1 cellular context compared by ENCODE assay signal in the genomic region with DNA sequence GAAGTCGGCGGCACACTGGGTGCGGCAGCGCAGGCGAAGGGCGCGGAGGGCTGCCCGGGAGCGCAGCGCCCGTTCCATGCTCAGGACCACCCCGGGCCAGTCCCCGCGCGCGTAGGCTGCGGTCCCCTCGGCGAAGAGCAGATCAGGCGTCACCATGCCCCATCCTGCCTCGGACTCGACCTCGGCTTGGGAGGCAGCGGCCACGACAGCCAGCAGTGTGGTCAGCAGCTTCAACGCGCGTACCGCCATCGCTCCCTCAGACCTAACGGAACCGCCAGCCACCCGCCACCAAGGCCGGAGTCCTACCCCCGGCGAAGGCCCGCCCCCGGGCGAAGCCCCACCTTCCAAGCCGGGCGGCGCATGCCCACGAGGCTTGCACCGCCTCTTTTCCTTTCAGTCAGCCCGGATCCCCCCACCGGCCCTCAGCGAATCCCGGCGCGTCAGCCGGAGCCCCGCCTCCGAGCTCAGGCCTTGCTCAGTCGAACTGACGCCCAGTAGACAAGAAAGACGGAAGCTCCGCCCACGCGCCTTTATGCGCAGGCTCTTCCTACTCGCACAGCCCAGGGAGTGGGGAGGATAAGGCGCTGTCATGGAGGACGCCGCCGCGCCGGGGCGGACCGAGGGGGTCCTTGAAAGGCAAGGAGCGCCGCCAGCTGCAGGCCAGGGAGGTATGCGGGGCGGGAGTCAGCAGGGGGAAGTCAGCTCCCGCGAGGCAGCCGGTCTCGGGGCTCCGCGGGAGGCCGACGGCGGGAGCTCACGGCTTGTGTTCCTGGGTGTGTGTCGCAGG.
TF ChIP-seq lines count a peak whose summit lies in the region.

A gene (plus strand): TSS at position 527 of the 787 bp plus-strand sequence. CDS start 63 bp downstream, at position 590.
A gene with protein sequence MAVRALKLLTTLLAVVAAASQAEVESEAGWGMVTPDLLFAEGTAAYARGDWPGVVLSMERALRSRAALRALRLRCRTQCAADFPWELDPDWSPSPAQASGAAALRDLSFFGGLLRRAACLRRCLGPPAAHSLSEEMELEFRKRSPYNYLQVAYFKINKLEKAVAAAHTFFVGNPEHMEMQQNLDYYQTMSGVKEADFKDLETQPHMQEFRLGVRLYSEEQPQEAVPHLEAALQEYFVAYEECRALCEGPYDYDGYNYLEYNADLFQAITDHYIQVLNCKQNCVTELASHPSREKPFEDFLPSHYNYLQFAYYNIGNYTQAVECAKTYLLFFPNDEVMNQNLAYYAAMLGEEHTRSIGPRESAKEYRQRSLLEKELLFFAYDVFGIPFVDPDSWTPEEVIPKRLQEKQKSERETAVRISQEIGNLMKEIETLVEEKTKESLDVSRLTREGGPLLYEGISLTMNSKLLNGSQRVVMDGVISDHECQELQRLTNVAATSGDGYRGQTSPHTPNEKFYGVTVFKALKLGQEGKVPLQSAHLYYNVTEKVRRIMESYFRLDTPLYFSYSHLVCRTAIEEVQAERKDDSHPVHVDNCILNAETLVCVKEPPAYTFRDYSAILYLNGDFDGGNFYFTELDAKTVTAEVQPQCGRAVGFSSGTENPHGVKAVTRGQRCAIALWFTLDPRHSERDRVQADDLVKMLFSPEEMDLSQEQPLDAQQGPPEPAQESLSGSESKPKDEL (minus strand): TSS at position 306 of the 787 bp plus-strand sequence. CDS start 57 bp downstream, at position 249.

TF ChIP-seq in HEK293, 187 proteins besides CTCF, POLR2A, EP300 and RAD21 (continued from another document and continues in another):
- TF ChIP-seq, protein P1, sequence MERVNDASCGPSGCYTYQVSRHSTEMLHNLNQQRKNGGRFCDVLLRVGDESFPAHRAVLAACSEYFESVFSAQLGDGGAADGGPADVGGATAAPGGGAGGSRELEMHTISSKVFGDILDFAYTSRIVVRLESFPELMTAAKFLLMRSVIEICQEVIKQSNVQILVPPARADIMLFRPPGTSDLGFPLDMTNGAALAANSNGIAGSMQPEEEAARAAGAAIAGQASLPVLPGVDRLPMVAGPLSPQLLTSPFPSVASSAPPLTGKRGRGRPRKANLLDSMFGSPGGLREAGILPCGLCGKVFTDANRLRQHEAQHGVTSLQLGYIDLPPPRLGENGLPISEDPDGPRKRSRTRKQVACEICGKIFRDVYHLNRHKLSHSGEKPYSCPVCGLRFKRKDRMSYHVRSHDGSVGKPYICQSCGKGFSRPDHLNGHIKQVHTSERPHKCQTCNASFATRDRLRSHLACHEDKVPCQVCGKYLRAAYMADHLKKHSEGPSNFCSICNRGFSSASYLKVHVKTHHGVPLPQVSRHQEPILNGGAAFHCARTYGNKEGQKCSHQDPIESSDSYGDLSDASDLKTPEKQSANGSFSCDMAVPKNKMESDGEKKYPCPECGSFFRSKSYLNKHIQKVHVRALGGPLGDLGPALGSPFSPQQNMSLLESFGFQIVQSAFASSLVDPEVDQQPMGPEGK (tag by site-specific recombination; IDR thresholded peaks at IDR 0.05): peak; percentile 95
- TF ChIP-seq, protein P2, sequence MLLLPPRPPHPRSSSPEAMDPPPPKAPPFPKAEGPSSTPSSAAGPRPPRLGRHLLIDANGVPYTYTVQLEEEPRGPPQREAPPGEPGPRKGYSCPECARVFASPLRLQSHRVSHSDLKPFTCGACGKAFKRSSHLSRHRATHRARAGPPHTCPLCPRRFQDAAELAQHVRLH (tag by site-specific recombination; IDR thresholded peaks at IDR 0.05): 0 out of 2 replicates have a peak, but pooled peaks have one; percentile 16
- TF ChIP-seq ZNF629 (tag by site-specific recombination; IDR thresholded peaks at IDR 0.05): 0 out of 2 replicates have a peak, but pooled peaks have one; percentile 3
- TF ChIP-seq ZNF341 (tag by site-specific recombination; IDR thresholded peaks at IDR 0.05; ENCODE audit: low read depth): peak; percentile 87
- 0 out of 2 replicates have a peak, but pooled peaks have one; percentile 20 for TF ChIP-seq ZNF24 (tag by site-specific recombination; IDR thresholded peaks at IDR 0.05)
- TF ChIP-seq GLI4 (tag by site-specific recombination; IDR thresholded peaks at IDR 0.05): 0 out of 2 replicates have a peak, but pooled peaks have one; percentile 67
- TF ChIP-seq, protein P3, sequence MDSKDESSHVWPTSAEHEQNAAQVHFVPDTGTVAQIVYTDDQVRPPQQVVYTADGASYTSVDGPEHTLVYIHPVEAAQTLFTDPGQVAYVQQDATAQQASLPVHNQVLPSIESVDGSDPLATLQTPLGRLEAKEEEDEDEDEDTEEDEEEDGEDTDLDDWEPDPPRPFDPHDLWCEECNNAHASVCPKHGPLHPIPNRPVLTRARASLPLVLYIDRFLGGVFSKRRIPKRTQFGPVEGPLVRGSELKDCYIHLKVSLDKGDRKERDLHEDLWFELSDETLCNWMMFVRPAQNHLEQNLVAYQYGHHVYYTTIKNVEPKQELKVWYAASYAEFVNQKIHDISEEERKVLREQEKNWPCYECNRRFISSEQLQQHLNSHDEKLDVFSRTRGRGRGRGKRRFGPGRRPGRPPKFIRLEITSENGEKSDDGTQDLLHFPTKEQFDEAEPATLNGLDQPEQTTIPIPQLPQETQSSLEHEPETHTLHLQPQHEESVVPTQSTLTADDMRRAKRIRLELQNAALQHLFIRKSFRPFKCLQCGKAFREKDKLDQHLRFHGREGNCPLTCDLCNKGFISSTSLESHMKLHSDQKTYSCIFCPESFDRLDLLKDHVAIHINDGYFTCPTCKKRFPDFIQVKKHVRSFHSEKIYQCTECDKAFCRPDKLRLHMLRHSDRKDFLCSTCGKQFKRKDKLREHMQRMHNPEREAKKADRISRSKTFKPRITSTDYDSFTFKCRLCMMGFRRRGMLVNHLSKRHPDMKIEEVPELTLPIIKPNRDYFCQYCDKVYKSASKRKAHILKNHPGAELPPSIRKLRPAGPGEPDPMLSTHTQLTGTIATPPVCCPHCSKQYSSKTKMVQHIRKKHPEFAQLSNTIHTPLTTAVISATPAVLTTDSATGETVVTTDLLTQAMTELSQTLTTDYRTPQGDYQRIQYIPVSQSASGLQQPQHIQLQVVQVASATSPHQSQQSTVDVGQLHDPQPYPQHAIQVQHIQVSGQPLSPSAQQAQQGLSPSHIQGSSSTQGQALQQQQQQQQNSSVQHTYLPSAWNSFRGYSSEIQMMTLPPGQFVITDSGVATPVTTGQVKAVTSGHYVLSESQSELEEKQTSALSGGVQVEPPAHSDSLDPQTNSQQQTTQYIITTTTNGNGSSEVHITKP (tag by site-specific recombination; IDR thresholded peaks at IDR 0.05): peak; percentile 84
- 0 out of 2 replicates have a peak, but pooled peaks have one; percentile 20 for TF ChIP-seq ZNF792 (tag by site-specific recombination; IDR thresholded peaks at IDR 0.05)
- TF ChIP-seq, protein P4, sequence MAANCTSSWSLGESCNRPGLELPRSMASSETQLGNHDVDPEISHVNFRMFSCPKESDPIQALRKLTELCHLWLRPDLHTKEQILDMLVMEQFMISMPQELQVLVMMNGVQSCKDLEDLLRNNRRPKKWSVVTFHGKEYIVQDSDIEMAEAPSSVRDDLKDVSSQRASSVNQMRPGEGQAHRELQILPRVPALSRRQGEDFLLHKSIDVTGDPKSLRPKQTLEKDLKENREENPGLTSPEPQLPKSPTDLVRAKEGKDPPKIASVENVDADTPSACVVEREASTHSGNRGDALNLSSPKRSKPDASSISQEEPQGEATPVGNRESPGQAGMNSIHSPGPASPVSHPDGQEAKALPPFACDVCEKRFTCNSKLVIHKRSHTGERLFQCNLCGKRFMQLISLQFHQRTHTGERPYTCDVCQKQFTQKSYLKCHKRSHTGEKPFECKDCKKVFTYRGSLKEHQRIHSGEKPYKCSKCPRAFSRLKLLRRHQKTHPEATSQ (tag by site-specific recombination; IDR thresholded peaks at IDR 0.05): 0 out of 2 replicates have a peak, but pooled peaks have one; percentile 17
- TF ChIP-seq ZNF785 (tag by site-specific recombination; IDR thresholded peaks at IDR 0.05): peak; percentile 75; the same call in 1 of the 2 replicates
- peak; percentile 91 for TF ChIP-seq KLF16 (tag by site-specific recombination; IDR thresholded peaks at IDR 0.05)
- TF ChIP-seq ZNF37A (tag by site-specific recombination; IDR thresholded peaks at IDR 0.05): no peak
- no peak for TF ChIP-seq ZNF416 (tag by site-specific recombination; IDR thresholded peaks at IDR 0.05)
- TF ChIP-seq ZNF558 (tag by site-specific recombination; IDR thresholded peaks at IDR 0.05): no peak
- TF ChIP-seq ZIC2 (tag by site-specific recombination; IDR thresholded peaks at IDR 0.05): peak; percentile 88
- no peak; the same call in 1 of the 2 replicates for TF ChIP-seq ZNF423 (tag by site-specific recombination; IDR thresholded peaks at IDR 0.05)
- peak; percentile 82 for TF ChIP-seq ZFHX2 (tag by site-specific recombination; conservative IDR thresholded peaks at IDR 0.05)
- no peak for TF ChIP-seq ZNF16 (tag by site-specific recombination; IDR thresholded peaks at IDR 0.05; ENCODE audit: low read depth)
- no peak for TF ChIP-seq TCF7L2 (IDR thresholded peaks at IDR 0.05; ENCODE audit: borderline replicate concordance, low read depth, low read length)
- no peak; the same call in 1 of the 2 replicates for TF ChIP-seq KLF7 (tag by site-specific recombination; IDR thresholded peaks at IDR 0.05; ENCODE audit: borderline replicate concordance)
- TF ChIP-seq, protein P5, sequence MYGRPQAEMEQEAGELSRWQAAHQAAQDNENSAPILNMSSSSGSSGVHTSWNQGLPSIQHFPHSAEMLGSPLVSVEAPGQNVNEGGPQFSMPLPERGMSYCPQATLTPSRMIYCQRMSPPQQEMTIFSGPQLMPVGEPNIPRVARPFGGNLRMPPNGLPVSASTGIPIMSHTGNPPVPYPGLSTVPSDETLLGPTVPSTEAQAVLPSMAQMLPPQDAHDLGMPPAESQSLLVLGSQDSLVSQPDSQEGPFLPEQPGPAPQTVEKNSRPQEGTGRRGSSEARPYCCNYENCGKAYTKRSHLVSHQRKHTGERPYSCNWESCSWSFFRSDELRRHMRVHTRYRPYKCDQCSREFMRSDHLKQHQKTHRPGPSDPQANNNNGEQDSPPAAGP (tag by site-specific recombination; IDR thresholded peaks at IDR 0.05): peak; percentile 87
- peak; percentile 87 for TF ChIP-seq ZBTB8A (tag by site-specific recombination; IDR thresholded peaks at IDR 0.05)
- TF ChIP-seq ZNF664 (tag by site-specific recombination; IDR thresholded peaks at IDR 0.05): no peak
- TF ChIP-seq ZNF677 (tag by site-specific recombination; IDR thresholded peaks at IDR 0.05): no peak
- TF ChIP-seq HOXD13 (CRISPR knock-in tag; IDR thresholded peaks at IDR 0.05; ENCODE audit: borderline replicate concordance): no peak
- TF ChIP-seq WT1 (tag by site-specific recombination; IDR thresholded peaks at IDR 0.05): peak; percentile 61
- peak; percentile 80 for TF ChIP-seq YY1 (tag by site-specific recombination; IDR thresholded peaks at IDR 0.05)
- TF ChIP-seq, protein P6, sequence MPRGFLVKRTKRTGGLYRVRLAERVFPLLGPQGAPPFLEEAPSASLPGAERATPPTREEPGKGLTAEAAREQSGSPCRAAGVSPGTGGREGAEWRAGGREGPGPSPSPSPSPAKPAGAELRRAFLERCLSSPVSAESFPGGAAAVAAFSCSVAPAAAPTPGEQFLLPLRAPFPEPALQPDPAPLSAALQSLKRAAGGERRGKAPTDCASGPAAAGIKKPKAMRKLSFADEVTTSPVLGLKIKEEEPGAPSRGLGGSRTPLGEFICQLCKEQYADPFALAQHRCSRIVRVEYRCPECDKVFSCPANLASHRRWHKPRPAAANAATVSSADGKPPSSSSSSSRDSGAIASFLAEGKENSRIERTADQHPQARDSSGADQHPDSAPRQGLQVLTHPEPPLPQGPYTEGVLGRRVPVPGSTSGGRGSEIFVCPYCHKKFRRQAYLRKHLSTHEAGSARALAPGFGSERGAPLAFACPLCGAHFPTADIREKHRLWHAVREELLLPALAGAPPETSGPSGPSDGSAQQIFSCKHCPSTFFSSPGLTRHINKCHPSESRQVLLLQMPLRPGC (tag by site-specific recombination; IDR thresholded peaks at IDR 0.05): peak; percentile 46; the same call in 1 of the 2 replicates
- peak; percentile 99 for TF ChIP-seq SP2 (tag by site-specific recombination; IDR thresholded peaks at IDR 0.05)
- TF ChIP-seq EGR2 (tag by site-specific recombination; IDR thresholded peaks at IDR 0.05; ENCODE audit: low read depth): peak; percentile 81
- peak; percentile 61; the same call in 1 of the 2 replicates for TF ChIP-seq ZNF76 (tag by site-specific recombination; IDR thresholded peaks at IDR 0.05; ENCODE audit: borderline replicate concordance, low read depth)
- TF ChIP-seq ZNF660 (tag by site-specific recombination; IDR thresholded peaks at IDR 0.05): peak; percentile 60
- peak; percentile 99 for TF ChIP-seq ZBTB48 (tag by site-specific recombination; IDR thresholded peaks at IDR 0.05)
- TF ChIP-seq, protein P7, sequence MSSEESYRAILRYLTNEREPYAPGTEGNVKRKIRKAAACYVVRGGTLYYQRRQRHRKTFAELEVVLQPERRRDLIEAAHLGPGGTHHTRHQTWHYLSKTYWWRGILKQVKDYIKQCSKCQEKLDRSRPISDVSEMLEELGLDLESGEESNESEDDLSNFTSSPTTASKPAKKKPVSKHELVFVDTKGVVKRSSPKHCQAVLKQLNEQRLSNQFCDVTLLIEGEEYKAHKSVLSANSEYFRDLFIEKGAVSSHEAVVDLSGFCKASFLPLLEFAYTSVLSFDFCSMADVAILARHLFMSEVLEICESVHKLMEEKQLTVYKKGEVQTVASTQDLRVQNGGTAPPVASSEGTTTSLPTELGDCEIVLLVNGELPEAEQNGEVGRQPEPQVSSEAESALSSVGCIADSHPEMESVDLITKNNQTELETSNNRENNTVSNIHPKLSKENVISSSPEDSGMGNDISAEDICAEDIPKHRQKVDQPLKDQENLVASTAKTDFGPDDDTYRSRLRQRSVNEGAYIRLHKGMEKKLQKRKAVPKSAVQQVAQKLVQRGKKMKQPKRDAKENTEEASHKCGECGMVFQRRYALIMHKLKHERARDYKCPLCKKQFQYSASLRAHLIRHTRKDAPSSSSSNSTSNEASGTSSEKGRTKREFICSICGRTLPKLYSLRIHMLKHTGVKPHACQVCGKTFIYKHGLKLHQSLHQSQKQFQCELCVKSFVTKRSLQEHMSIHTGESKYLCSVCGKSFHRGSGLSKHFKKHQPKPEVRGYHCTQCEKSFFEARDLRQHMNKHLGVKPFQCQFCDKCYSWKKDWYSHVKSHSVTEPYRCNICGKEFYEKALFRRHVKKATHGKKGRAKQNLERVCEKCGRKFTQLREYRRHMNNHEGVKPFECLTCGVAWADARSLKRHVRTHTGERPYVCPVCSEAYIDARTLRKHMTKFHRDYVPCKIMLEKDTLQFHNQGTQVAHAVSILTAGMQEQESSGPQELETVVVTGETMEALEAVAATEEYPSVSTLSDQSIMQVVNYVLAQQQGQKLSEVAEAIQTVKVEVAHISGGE (tag by site-specific recombination; conservative IDR thresholded peaks at IDR 0.05; ENCODE audit: low read depth): no peak
- TF ChIP-seq, protein P8, sequence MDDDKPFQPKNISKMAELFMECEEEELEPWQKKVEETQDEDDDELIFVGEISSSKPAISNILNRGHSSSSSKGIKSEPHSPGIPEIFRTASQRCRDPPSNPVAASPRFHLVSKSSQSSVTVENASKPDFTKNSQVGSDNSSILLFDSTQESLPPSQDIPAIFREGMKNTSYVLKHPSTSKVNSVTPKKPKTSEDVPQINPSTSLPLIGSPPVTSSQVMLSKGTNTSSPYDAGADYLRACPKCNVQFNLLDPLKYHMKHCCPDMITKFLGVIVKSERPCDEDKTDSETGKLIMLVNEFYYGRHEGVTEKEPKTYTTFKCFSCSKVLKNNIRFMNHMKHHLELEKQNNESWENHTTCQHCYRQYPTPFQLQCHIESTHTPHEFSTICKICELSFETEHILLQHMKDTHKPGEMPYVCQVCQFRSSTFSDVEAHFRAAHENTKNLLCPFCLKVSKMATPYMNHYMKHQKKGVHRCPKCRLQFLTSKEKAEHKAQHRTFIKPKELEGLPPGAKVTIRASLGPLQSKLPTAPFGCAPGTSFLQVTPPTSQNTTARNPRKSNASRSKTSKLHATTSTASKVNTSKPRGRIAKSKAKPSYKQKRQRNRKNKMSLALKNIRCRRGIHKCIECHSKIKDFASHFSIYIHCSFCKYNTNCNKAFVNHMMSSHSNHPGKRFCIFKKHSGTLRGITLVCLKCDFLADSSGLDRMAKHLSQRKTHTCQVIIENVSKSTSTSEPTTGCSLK (tag by site-specific recombination; IDR thresholded peaks at IDR 0.05): no peak
- no peak for TF ChIP-seq HOXC10 (CRISPR knock-in tag; IDR thresholded peaks at IDR 0.05)
- peak; percentile 66 for TF ChIP-seq ZXDB (tag by site-specific recombination; IDR thresholded peaks at IDR 0.05)
